Comparison of ENCODE assay signal across 8 cellular contexts in the genomic region with DNA sequence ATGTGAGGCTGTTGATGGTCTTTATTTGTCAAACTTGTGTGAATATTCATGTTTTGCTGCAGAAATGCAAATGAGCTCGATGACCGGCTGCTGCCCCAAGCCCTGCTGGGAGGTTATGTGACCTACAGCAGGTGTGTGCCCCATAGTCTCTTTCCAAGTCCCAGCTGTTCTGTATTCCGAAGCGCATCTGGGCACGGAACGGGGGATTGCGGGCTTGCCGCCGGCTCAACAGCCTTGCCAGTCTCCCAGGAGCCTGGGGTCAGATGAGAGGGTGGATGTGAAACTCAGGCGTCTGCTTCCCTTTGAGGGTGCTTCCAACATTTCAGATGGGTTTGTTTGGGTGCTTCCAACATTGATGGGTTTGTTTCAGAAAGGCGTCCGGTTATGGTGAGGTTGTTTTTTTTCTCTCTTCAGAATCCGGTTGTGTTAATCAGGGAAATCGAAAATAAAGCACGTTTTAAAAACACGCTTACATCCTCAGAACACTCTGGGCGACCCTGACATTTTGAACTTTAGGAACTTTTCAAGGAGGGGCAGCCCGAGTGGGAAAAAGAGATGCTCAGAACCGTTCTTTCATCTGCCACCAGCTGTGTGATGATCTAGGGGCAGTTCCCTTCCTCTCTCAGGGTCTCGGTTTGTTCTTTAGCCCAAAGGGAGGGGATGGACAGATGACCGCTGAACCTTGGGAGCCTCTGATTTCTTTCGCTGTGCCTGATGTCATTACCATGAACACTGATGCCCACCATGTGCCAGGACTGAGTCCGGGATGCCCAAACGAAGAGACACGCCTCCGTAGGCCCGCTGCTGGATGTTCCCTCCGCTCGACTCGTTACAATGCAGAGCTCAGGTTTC. TPM values are rescaled to one million over a fixed set of nuclear protein-coding genes. Genes with fewer than 3 reads are reported as not detected.
A peak's percentile ranks its signal among the peaks of the same experiment; 100 is the strongest.
DNase-seq lines count a peak whose midpoint lies in the region; ATAC-seq and TF ChIP-seq lines count a peak whose summit lies in the region.

No MANE protein-coding gene starts in this region.

- H3K36me3 ChIP-seq in MM.1S (replicated peaks; ENCODE audit: insufficient read depth, low read length) = no peaks in the 10 kb centered on the region
- H3K36me3 ChIP-seq in neural progenitor cell = no peaks in the 10 kb centered on the region

- peak overlapping the region; percentile 82 for H3K4me3 Mint-ChIP-seq in central memory CD8-positive, alpha-beta T cell
- H3K4me3 Mint-ChIP-seq in neural progenitor cell = peak overlapping the region; percentile 68

- peak overlapping the region; percentile 74 for H2AFZ ChIP-seq in MM.1S (ENCODE audit: low read length)
- H2AFZ ChIP-seq in neural progenitor cell (replicated peaks) = no peak overlapping the region

- H3K4me1 Mint-ChIP-seq in central memory CD8-positive, alpha-beta T cell = peaks cover 40% of the 10 kb centered on the region
- H3K4me1 Mint-ChIP-seq in neural progenitor cell = peaks cover 17% of the 10 kb centered on the region

- H3K9me3 Mint-ChIP-seq in central memory CD8-positive, alpha-beta T cell = no peaks in the 10 kb centered on the region
- peaks cover 2% of the 10 kb centered on the region for H3K9me3 Mint-ChIP-seq in neural progenitor cell

- DNase-seq in DMS114 treated with DMSO at 0.1 percent for 48 hours (lab: John Stamatoyannopoulos, UW; ENCODE audit: unreplicated experiment) = peak; percentile 9
- DNase-seq in MM.1S = no peak
- DNase-seq in central memory CD8-positive, alpha-beta T cell (ENCODE audit: low spot score in 2 of 2) = peak in 1 of 2 donors; percentile 16
- peak; percentile 21 for DNase-seq in neural progenitor cell (ENCODE audit: low spot score)
- no peak for DNase-seq in NOMO-1 treated with dmso at 0.1 percent for 144 hours (lab: John Stamatoyannopoulos, UW; ENCODE audit: unreplicated experiment)
- no peak for DNase-seq in posterior vena cava (ENCODE audit: low spot score)

- H3F3A ChIP-seq in MM.1S (ENCODE audit: insufficient read depth, low read length) (peaks cover 3% of the 10 kb centered on the region; the same call in 1 of the 2 replicates), neural progenitor cell (ENCODE audit: low read depth) (peaks cover 11% of the 10 kb centered on the region)

- H3K4me2 ChIP-seq in MM.1S (ENCODE audit: low read depth, low read length) (peak overlapping the region; percentile 97), neural progenitor cell (peak overlapping the region; percentile 71)

- H4K20me1 ChIP-seq in MM.1S (ENCODE audit: insufficient read depth, low read length) = no peaks in the 10 kb centered on the region
- peaks cover 38% of the 10 kb centered on the region for H4K20me1 ChIP-seq in neural progenitor cell (ENCODE audit: low read depth)

- intact Hi-C loops in posterior vena cava (cut with DNase I) = no loop called here

- no peaks in the 10 kb centered on the region for H3K27me3 Mint-ChIP-seq in central memory CD8-positive, alpha-beta T cell
- H3K27me3 Mint-ChIP-seq in neural progenitor cell (ENCODE audit: insufficient read depth, low read depth) = peaks cover 65% of the 10 kb centered on the region

- peaks cover 13% of the 10 kb centered on the region for H3K36me3 Mint-ChIP-seq in central memory CD8-positive, alpha-beta T cell (ENCODE audit: insufficient read depth)
- no peaks in the 10 kb centered on the region for H3K36me3 Mint-ChIP-seq in neural progenitor cell

- TF ChIP-seq CTCF in MM.1S (IDR thresholded peaks at IDR 0.05; ENCODE audit: low read length) (no peak), neural progenitor cell (IDR thresholded peaks at IDR 0.05) (no peak)

- H3K4me1 ChIP-seq in MM.1S (ENCODE audit: low read length) = peaks cover 13% of the 10 kb centered on the region
- peaks cover 9% of the 10 kb centered on the region for H3K4me1 ChIP-seq in neural progenitor cell

- H3K79me2 ChIP-seq in MM.1S (ENCODE audit: low read length) (no peaks in the 10 kb centered on the region), neural progenitor cell (ENCODE audit: low read depth) (no peaks in the 10 kb centered on the region)

- H3K27ac ChIP-seq in MM.1S (ENCODE audit: low read length) = no peak overlapping the region
- H3K27ac ChIP-seq in neural progenitor cell = no peak overlapping the region

- H3K9me3 ChIP-seq in MM.1S (replicated peaks; ENCODE audit: insufficient read depth, low read length) (no peaks in the 10 kb centered on the region), neural progenitor cell (ENCODE audit: low read depth) (no peaks in the 10 kb centered on the region)

- ATAC-seq in central memory CD8-positive, alpha-beta T cell (replicated peaks; ENCODE audit: extremely low read depth, poor library complexity, severe bottlenecking) = no peak
- ATAC-seq in GM21786 (IDR thresholded peaks at IDR 0.05; ENCODE audit: unreplicated experiment) = no peak
- ATAC-seq in GM21447 (IDR thresholded peaks at IDR 0.05; ENCODE audit: unreplicated experiment) = no peak

- peak overlapping the region; percentile 87 for H3K27ac Mint-ChIP-seq in central memory CD8-positive, alpha-beta T cell (ENCODE audit: low read depth)
- H3K27ac Mint-ChIP-seq in neural progenitor cell = no peak overlapping the region

- H3K9me2 ChIP-seq in MM.1S (replicated peaks; ENCODE audit: insufficient read depth, low read length) = no peaks in the 10 kb centered on the region

- peak overlapping the region; percentile 60 for H3K4me3 ChIP-seq in MM.1S (ENCODE audit: low read length)
- H3K4me3 ChIP-seq in neural progenitor cell = peak overlapping the region; percentile 38

- peaks cover 54% of the 10 kb centered on the region for H3K27me3 ChIP-seq in MM.1S (replicated peaks; ENCODE audit: insufficient read depth, low read length)
- H3K27me3 ChIP-seq in neural progenitor cell = peaks cover 100% of the 10 kb centered on the region

- H3K9ac ChIP-seq in MM.1S (ENCODE audit: low read length) = peak overlapping the region; percentile 25; the same call in 1 of the 2 replicates
- H3K9ac ChIP-seq in neural progenitor cell = no peak overlapping the region

RNA-seq across cellular contexts. Expression of gene AMZ2, which starts 47.8 kb away (rescaled TPM):
- total RNA-seq in neural progenitor cell (ENCODE audit: low replicate concordance) (99.0 and 150 TPM in 2 replicates), posterior vena cava (10 to 100 TPM; 43.4 to 58.9 TPM)

Comparison
In these comparisons a context has a peak if more than half of its experiments do, and no peak if none do; other contexts are left out.
1. DNase-seq: peak in DMS114 treated with DMSO at 0.1 percent for 48 hours (single experiment) and neural progenitor cell (single experiment); none in MM.1S (single experiment), NOMO-1 treated with dmso at 0.1 percent for 144 hours (single experiment) and posterior vena cava (single experiment).